ENCODE assay signal across 9 cellular contexts in genomic region chr3:62601238-62601856, GRCh38.
A peak's percentile ranks its signal among the peaks of the same experiment; 100 is the strongest.
DNase-seq lines count a peak whose midpoint lies in the region; ATAC-seq and TF ChIP-seq lines count a peak whose summit lies in the region.
"Had no signal": no experiment of that assay in that cellular context is flagged by ENCODE, and none has a peak within 500 bp of the region (broad histone marks: within the 10 kb centered on the region; RNA-seq: fewer than 3 reads in every experiment).

No MANE protein-coding gene starts in this region.

- H3K27me3 ChIP-seq in A673 (replicated peaks; ENCODE audit: insufficient read depth, low read depth, low read length, poor library complexity), result peaks cover 22% of the 10 kb centered on the region
- no peaks in the 10 kb centered on the region for H3K27me3 ChIP-seq in adipocyte (replicated peaks; ENCODE audit: control insufficient read depth, insufficient read depth, low read length)

- no peak overlapping the region for H3K27ac ChIP-seq in A673 (ENCODE audit: low read depth, low read length, poor library complexity, severe bottlenecking)

- POLR2A ChIA-PET in A673 (lab: Charles Lee; ENCODE audit: low non-redundant PET), result no interaction called here

- TF ChIP-seq CTCF in A673 (conservative IDR thresholded peaks at IDR 0.05; ENCODE audit: low read depth, low read length) (no peak), HFFc6 (IDR thresholded peaks at IDR 0.05) (no peak)

- peak overlapping the region; percentile 98 for H3K27ac Mint-ChIP-seq in HFFc6

- no peaks in the 10 kb centered on the region for H3K36me3 Mint-ChIP-seq in HFFc6 (ENCODE audit: low read depth)

- peaks cover 71% of the 10 kb centered on the region for H3K4me1 Mint-ChIP-seq in HFFc6 (ENCODE audit: low read depth)

- no peaks in the 10 kb centered on the region for H3K27me3 Mint-ChIP-seq in HFFc6 (ENCODE audit: insufficient read depth)

- H3K4me1 ChIP-seq in A673 (ENCODE audit: insufficient read depth, low read length, poor library complexity, severe bottlenecking) (no peaks in the 10 kb centered on the region), adipocyte (ENCODE audit: control insufficient read depth, insufficient read depth, low read length) (peaks cover 40% of the 10 kb centered on the region)

- H3K4me3 Mint-ChIP-seq in HFFc6, result peak overlapping the region; percentile 51
- H3K4me3 Mint-ChIP-seq: neural crest cell had no signal

- DNase-seq in A673 (ENCODE audit: low spot score) (peak; percentile 20), HFFc6 (peak; percentile 44), adipocyte (ENCODE audit: low read depth) (peak; percentile 17), hepatic stellate cell (ENCODE audit: low spot score) (peak; percentile 50), dedifferentiated amniotic fluid mesenchymal stem cell (ENCODE audit: extremely low spot score) (no peak), erythroblast (lab: John Stamatoyannopoulos, UW) (no peak), SKM-1 treated with dmso at 0.1 percent for 144 hours (lab: John Stamatoyannopoulos, UW; ENCODE audit: unreplicated experiment) (no peak)

- no peak for ATAC-seq in GM21717 (IDR thresholded peaks at IDR 0.05; ENCODE audit: unreplicated experiment)

- no TSS peak for BruUV-seq in A673 (replicated peaks; lab: Mats Ljungman, UMichigan)

- H3K9me3 ChIP-seq in A673 (ENCODE audit: low read depth, low read length, poor library complexity, severe bottlenecking) (no peaks in the 10 kb centered on the region), adipocyte (ENCODE audit: control insufficient read depth, low read length) (no peaks in the 10 kb centered on the region)

- H3K9me3 Mint-ChIP-seq in HFFc6, result no peaks in the 10 kb centered on the region
- H3K9me3 Mint-ChIP-seq: neural crest cell had no signal

- H3K36me3 ChIP-seq in A673 (ENCODE audit: insufficient read depth, low read length, poor library complexity, severe bottlenecking) (no peaks in the 10 kb centered on the region), adipocyte (ENCODE audit: control insufficient read depth, insufficient read depth, low read length, severe bottlenecking) (no peaks in the 10 kb centered on the region)

- no peak overlapping the region for H3K9ac ChIP-seq in adipocyte (ENCODE audit: low read length)

- no peak for TF ChIP-seq POLR2A in erythroblast (IDR thresholded peaks at IDR 0.05; ENCODE audit: low read length)

- no peak overlapping the region for H3K4me3 ChIP-seq in A673 (ENCODE audit: low read depth, low read length, poor library complexity, severe bottlenecking)
- H3K4me3 ChIP-seq in adipocyte (ENCODE audit: low read length), result no peak overlapping the region

- intact Hi-C loops in A673 (cut with micrococcal nuclease; ENCODE audit: unreplicated experiment), result no loop called here

- CTCF ChIA-PET in A673 (lab: Charles Lee), result no interaction called here

Comparison
In these comparisons a context has a peak if more than half of its experiments do, and no peak if none do; other contexts are left out.
1. DNase-seq: peak in A673 (single experiment), HFFc6 (single experiment), adipocyte (single experiment) and hepatic stellate cell (single experiment); none in dedifferentiated amniotic fluid mesenchymal stem cell (single experiment), erythroblast (0 of 2) and SKM-1 treated with dmso at 0.1 percent for 144 hours (single experiment).